ENCODE assay signal across 9 cellular contexts in genomic region chr15:96606617-96607016, GRCh38.
"Had no signal": no experiment of that assay in that cellular context is flagged by ENCODE, and none has a peak within 500 bp of the region (broad histone marks: within the 10 kb centered on the region; RNA-seq: fewer than 3 reads in every experiment).

No MANE protein-coding gene starts in this region.

- H2AFZ ChIP-seq: GM23248 had no signal

- H3K36me3 ChIP-seq: HAP-1 had no signal

- H3K4me1 ChIP-seq: HAP-1 had no signal

- DNase-seq: GM23248, GOT3, H7, HFFc6, KBM-7 had no signal

- FAIRE-seq: HepG2 had no signal

- H3K4me3 ChIP-seq: GM23248, HAP-1 had no signal

- H3K9ac ChIP-seq: GM23248 had no signal

- ATAC-seq: HCT116, HepG2 had no signal

- H3K27ac ChIP-seq: GM23248, HL-60 had no signal

- H3K9me3 ChIP-seq: HAP-1 had no signal
